8 cellular contexts compared by ENCODE assay signal in the genomic region with DNA sequence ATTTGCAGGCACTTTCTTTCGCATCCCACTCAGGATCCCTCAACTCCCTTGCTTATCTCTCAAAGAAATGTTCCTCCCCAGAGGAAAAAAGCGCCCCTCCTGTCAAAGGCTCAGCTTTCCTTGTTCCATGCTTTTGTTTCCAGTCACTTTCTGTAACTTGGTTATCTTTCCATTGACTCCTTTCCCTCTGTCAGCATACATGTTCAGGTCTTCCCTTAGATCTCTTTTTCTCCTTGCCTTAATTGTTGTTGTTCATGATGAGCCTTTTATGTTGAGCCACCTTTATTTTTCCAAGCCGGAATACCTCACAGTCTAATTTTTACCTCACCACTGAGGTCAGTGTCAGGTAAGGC. TPM values are rescaled to one million over a fixed set of nuclear protein-coding genes. Genes with fewer than 3 reads are reported as not detected.
DNase-seq lines count a peak whose midpoint lies in the region; ATAC-seq and TF ChIP-seq lines count a peak whose summit lies in the region.

No MANE protein-coding gene starts in this region.

- ATAC-seq in GM21367 (IDR thresholded peaks at IDR 0.05; ENCODE audit: unreplicated experiment) (no peak), GM19035 (IDR thresholded peaks at IDR 0.05; ENCODE audit: unreplicated experiment) (no peak)

- H4K20me1 ChIP-seq in OCI-LY1 (ENCODE audit: insufficient read depth, low read length) (no peaks in the 10 kb centered on the region), osteoblast (ENCODE audit: insufficient read depth, low read length) (no peaks in the 10 kb centered on the region)

- peak overlapping the region; percentile 39 for H3K27ac Mint-ChIP-seq in Calu3 (ENCODE audit: unreplicated experiment)

- H3K27ac ChIP-seq in OCI-LY1 (ENCODE audit: low read depth, low read length, poor library complexity, severe bottlenecking) (peak overlapping the region; percentile 3), epithelial cell of prostate (peak overlapping the region; percentile 46), osteoblast (ENCODE audit: low read depth, low read length) (peak overlapping the region; percentile 42)

- CTCF ChIA-PET in Calu3 (lab: Charles Lee), result interaction anchor here (1.3 to 1.8 kb wide), 3 partner anchors 94 to 161 kb away, joined by 3 to 4 read pairs (median 3); a partner anchor contains a TSS

- H3K27me3 Mint-ChIP-seq in Calu3 (ENCODE audit: unreplicated experiment), result no peaks in the 10 kb centered on the region

- H3K36me3 Mint-ChIP-seq in Calu3 (ENCODE audit: insufficient read depth, unreplicated experiment), result peaks cover 13% of the 10 kb centered on the region

- H3K4me3 ChIP-seq in OCI-LY1 (ENCODE audit: low read depth, low read length, poor library complexity, severe bottlenecking) (peak overlapping the region; percentile 75), osteoblast (ENCODE audit: insufficient read depth, low read length) (peak overlapping the region; percentile 84)

- H3K9me2 ChIP-seq in OCI-LY1 (ENCODE audit: low read depth, low read length), result no peaks in the 10 kb centered on the region

- H3K27me3 ChIP-seq in OCI-LY1 (ENCODE audit: insufficient read depth, low read length) (no peaks in the 10 kb centered on the region), osteoblast (ENCODE audit: insufficient read depth, low read length) (no peaks in the 10 kb centered on the region)

- H3K9me3 Mint-ChIP-seq in Calu3 (ENCODE audit: low read depth, unreplicated experiment), result no peaks in the 10 kb centered on the region

- H3K79me2 ChIP-seq in OCI-LY1 (ENCODE audit: insufficient read depth, low read length), result no peaks in the 10 kb centered on the region
- peaks cover 47% of the 10 kb centered on the region for H3K79me2 ChIP-seq in osteoblast (ENCODE audit: insufficient read depth, low read length)

- H3K9me3 ChIP-seq in OCI-LY1 (ENCODE audit: low read length) (no peaks in the 10 kb centered on the region), osteoblast (ENCODE audit: low read depth, low read length) (no peaks in the 10 kb centered on the region)

- H3K4me1 ChIP-seq in OCI-LY1 (ENCODE audit: insufficient read depth, low read length, severe bottlenecking) (peaks cover 23% of the 10 kb centered on the region), osteoblast (ENCODE audit: insufficient read depth, low read length) (peaks cover 12% of the 10 kb centered on the region)

- H3K4me1 Mint-ChIP-seq in Calu3 (ENCODE audit: low read depth, unreplicated experiment), result peaks cover 19% of the 10 kb centered on the region

- H2AFZ ChIP-seq in OCI-LY1 (ENCODE audit: low read length) (peak overlapping the region; percentile 42), osteoblast (ENCODE audit: low read length) (peak overlapping the region; percentile 94)

- no TSS peak for BruUV-seq in Calu3 (replicated peaks; lab: Mats Ljungman, UMichigan)

- no peaks in the 10 kb centered on the region for H3F3A ChIP-seq in OCI-LY1 (ENCODE audit: insufficient read depth, low read length)

- H3K36me3 ChIP-seq in OCI-LY1 (ENCODE audit: insufficient read depth, low read length) (no peaks in the 10 kb centered on the region), osteoblast (ENCODE audit: insufficient read depth, low read length) (no peaks in the 10 kb centered on the region)

- DNase-seq in Calu3 (no peak), epithelial cell of prostate (ENCODE audit: low read depth, low spot score) (no peak), osteoblast (ENCODE audit: insufficient read length, low spot score, missing footprints) (peak; percentile 21), MV-4-11 (lab: John Stamatoyannopoulos, UW) (no peak), NCI-H1092 treated with DMSO at 0.1 percent for 48 hours (lab: John Stamatoyannopoulos, UW) (no peak)

- H3K9ac ChIP-seq in OCI-LY1 (ENCODE audit: low read length), result peak overlapping the region; percentile 78

- peak overlapping the region; percentile 79 for H3K4me3 Mint-ChIP-seq in Calu3 (ENCODE audit: low read depth, unreplicated experiment)

- TF ChIP-seq CTCF in Calu3 (IDR thresholded peaks at IDR 0.05; ENCODE audit: unreplicated experiment) (no peak), OCI-LY1 (IDR thresholded peaks at IDR 0.05; ENCODE audit: low read length) (no peak), osteoblast (IDR thresholded peaks at IDR 0.05; ENCODE audit: extremely low read depth, low read depth, low read length) (no peak)

- H3K4me2 ChIP-seq in OCI-LY1 (ENCODE audit: low read length) (peak overlapping the region; percentile 96), osteoblast (ENCODE audit: insufficient read depth, low read length) (peak overlapping the region; percentile 80)

- intact Hi-C loops in Calu3 (cut with micrococcal nuclease; ENCODE audit: unreplicated experiment), result loop anchor here (10.0 kb wide), 1 partner anchor 169 kb away; no protein-coding TSS in a partner anchor

RNA-seq across cellular contexts. Expression of a gene that starts 46.5 kb away (rescaled TPM):
- total RNA-seq in Calu3 (2022) (not detected in 2 replicates), osteoblast (43.3 and 52.8 TPM in 2 replicates)

Comparison
In these comparisons a context has a peak if more than half of its experiments do, and no peak if none do; other contexts are left out.
1. RNA of a gene that starts 46.5 kb away (total RNA-seq): 43.3 to 52.8 TPM in osteoblast; not detected in Calu3; every median in the first group is over 10 times any median in the second.
2. Peak in every context shown above with its lines, with median percentiles within 50 percentile points of each other: H3K27ac ChIP-seq.